In genomic region chr17:20668316-20668715, GRCh38 we compare ENCODE assay signal across 7 cellular contexts.
DNase-seq lines count a peak whose midpoint lies in the region; FAIRE-seq and TF ChIP-seq lines count a peak whose summit lies in the region.
"Not testable (repeated sequence)": the region's sequence is repeated elsewhere in the genome, so short reads cannot be mapped to it uniquely, and the experiment has no call there.

No MANE protein-coding gene starts in this region.

- not testable (repeated sequence) for H3K36me3 ChIP-seq in bronchial epithelial cell (ENCODE audit: control insufficient read depth, insufficient read depth, low read length)

- not testable (repeated sequence) for H3K36me3 Mint-ChIP-seq in CD14-positive monocyte; activated CD4-positive, alpha-beta T cell treated with anti-CD3 and anti-CD28 coated beads, Interleukin-2, amount 10 ng/mL, durations not matched to agents 7 days and 5 days (ENCODE audit: low read depth); nephron (ENCODE audit: low read depth)

- peaks cover 31% of the 10 kb centered on the region for H3K4me1 Mint-ChIP-seq in CD14-positive monocyte
- H3K4me1 Mint-ChIP-seq in activated CD4-positive, alpha-beta T cell treated with anti-CD3 and anti-CD28 coated beads, Interleukin-2, amount 10 ng/mL, durations not matched to agents 7 days and 5 days, result not testable (repeated sequence)
- peaks cover 23% of the 10 kb centered on the region for H3K4me1 Mint-ChIP-seq in nephron

- H3K27ac Mint-ChIP-seq in CD14-positive monocyte (peak overlapping the region; percentile 56 to 87 (median 76)), nephron (peak overlapping the region in 2 of 3 experiments; percentile 26 to 62)
- H3K27ac Mint-ChIP-seq in activated CD4-positive, alpha-beta T cell treated with anti-CD3 and anti-CD28 coated beads, Interleukin-2, amount 10 ng/mL, durations not matched to agents 7 days and 5 days, result peak overlapping the region; percentile 31

- TF ChIP-seq CTCF in CD14-positive monocyte (IDR thresholded peaks at IDR 0.05); bronchial epithelial cell (IDR thresholded peaks at IDR 0.05; ENCODE audit: insufficient read depth, low read length, severe bottlenecking); fibroblast of pulmonary artery (IDR thresholded peaks at IDR 0.05; ENCODE audit: low read length, missing control alignments); nephron (IDR thresholded peaks at IDR 0.05; ENCODE audit: unreplicated experiment in 3 of 3): not testable (repeated sequence)

- peak; percentile 48 for FAIRE-seq in HTR-8/SVneo (lab: Jason Lieb, UNC)
- FAIRE-seq in bronchial epithelial cell (lab: Jason Lieb, UNC), result not testable (repeated sequence)

- POLR2A ChIA-PET in activated CD4-positive, alpha-beta T cell treated with anti-CD3 and anti-CD28 coated beads, Interleukin-2, amount 10 ng/mL, durations not matched to agents 7 days and 5 days (lab: Charles Lee), result not testable (repeated sequence)

- H3K9me3 Mint-ChIP-seq in CD14-positive monocyte; activated CD4-positive, alpha-beta T cell treated with anti-CD3 and anti-CD28 coated beads, Interleukin-2, amount 10 ng/mL, durations not matched to agents 7 days and 5 days; nephron: not testable (repeated sequence)

- not testable (repeated sequence) for H3K4me3 Mint-ChIP-seq in CD14-positive monocyte; activated CD4-positive, alpha-beta T cell treated with anti-CD3 and anti-CD28 coated beads, Interleukin-2, amount 10 ng/mL, durations not matched to agents 7 days and 5 days; nephron

- intact Hi-C loops in CD14-positive monocyte (cut with micrococcal nuclease), result not testable (repeated sequence)

- CTCF ChIA-PET in activated CD4-positive, alpha-beta T cell treated with anti-CD3 and anti-CD28 coated beads, Interleukin-2, amount 10 ng/mL, durations not matched to agents 7 days and 5 days (lab: Charles Lee), result not testable (repeated sequence)

- DNase-seq in CD14-positive monocyte (ENCODE audit: low spot score); HTR-8/SVneo (ENCODE audit: insufficient read length, low spot score); activated CD4-positive, alpha-beta T cell treated with anti-CD3 and anti-CD28 coated beads, Interleukin-2, amount 10 ng/mL, durations not matched to agents 7 days and 5 days: not testable (repeated sequence)
- DNase-seq in bronchial epithelial cell (ENCODE audit: low read depth) (peak; percentile 46), fibroblast of pulmonary artery (ENCODE audit: low read depth) (peak; percentile 8), iris pigment epithelial cell (ENCODE audit: low read depth) (peak; percentile 11)

- H3K4me3 ChIP-seq in bronchial epithelial cell (ENCODE audit: low read depth, low read length); fibroblast of pulmonary artery (replicated peaks; ENCODE audit: low read depth, low read length): not testable (repeated sequence)

- H3K27me3 Mint-ChIP-seq in CD14-positive monocyte (ENCODE audit: low read depth in 3 of 3); activated CD4-positive, alpha-beta T cell treated with anti-CD3 and anti-CD28 coated beads, Interleukin-2, amount 10 ng/mL, durations not matched to agents 7 days and 5 days; nephron (ENCODE audit: low read depth): not testable (repeated sequence)

- H3K27me3 ChIP-seq in bronchial epithelial cell (ENCODE audit: control insufficient read depth, insufficient read depth, low read length), result not testable (repeated sequence)
